In the genomic region with DNA sequence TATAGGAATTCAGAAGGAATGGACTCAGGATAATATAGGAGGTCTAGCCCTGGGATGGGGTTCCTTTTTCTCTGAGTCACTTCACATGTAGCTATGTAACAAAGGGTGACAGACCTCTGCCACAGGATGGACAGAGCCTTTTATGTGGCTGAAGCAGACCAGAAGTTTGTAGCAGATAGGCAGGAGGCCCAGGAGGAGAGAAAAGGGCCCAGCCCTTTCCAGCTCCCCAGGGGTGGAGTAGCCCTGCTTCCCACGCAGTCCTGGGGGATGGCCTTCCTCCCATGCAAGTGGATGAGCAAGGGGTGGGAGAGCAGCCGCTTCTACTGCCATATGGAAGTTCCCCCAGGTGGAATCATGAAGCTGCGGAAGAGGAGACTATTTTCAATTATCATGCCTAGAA, we compare ENCODE assay signal across 23 cellular contexts.
"Had no signal": no experiment of that assay in that cellular context is flagged by ENCODE, and none has a peak within 500 bp of the region (broad histone marks: within the 10 kb centered on the region; RNA-seq: fewer than 3 reads in every experiment).

No MANE protein-coding gene starts in this region.

- H3K4me3 ChIP-seq: lung, neural progenitor cell, prostate gland, right atrium auricular region, sigmoid colon, stomach, thyroid gland, vagina had no signal

- H3K9ac ChIP-seq: neural progenitor cell had no signal

- H3K27ac Mint-ChIP-seq: effector memory CD8-positive, alpha-beta T cell; memory B cell; mesothelial cell of epicardium; nephron; neural progenitor cell; stimulated activated effector memory CD8-positive, alpha-beta T cell treated with anti-CD3 and anti-CD28 coated beads, Interleukin-12 subunit alpha, Interleukin-12 subunit beta, amount 100 ng/mL, for 72 hours had no signal

- H3K27ac ChIP-seq: neural progenitor cell, prostate gland, right atrium auricular region, sigmoid colon, stomach, thyroid gland, vagina had no signal

- H3K36me3 ChIP-seq: neural progenitor cell, prostate gland, right atrium auricular region, vagina had no signal

- H3K27me3 ChIP-seq: neural progenitor cell, right atrium auricular region, sigmoid colon, stomach, thyroid gland, vagina had no signal

- H3K4me2 ChIP-seq: neural progenitor cell had no signal

- H3K4me3 Mint-ChIP-seq: effector memory CD8-positive, alpha-beta T cell; memory B cell; mesothelial cell of epicardium; naive thymus-derived CD4-positive, alpha-beta T cell; nephron; neural progenitor cell; stimulated activated effector memory CD8-positive, alpha-beta T cell treated with anti-CD3 and anti-CD28 coated beads, Interleukin-12 subunit alpha, Interleukin-12 subunit beta, amount 100 ng/mL, for 72 hours had no signal

- H3K27me3 Mint-ChIP-seq: effector memory CD8-positive, alpha-beta T cell; memory B cell; naive thymus-derived CD4-positive, alpha-beta T cell had no signal

- H3K9me3 ChIP-seq: prostate gland, right atrium auricular region, sigmoid colon, stomach, thyroid gland, vagina had no signal

- H3K9me3 Mint-ChIP-seq: effector memory CD8-positive, alpha-beta T cell; memory B cell; mesothelial cell of epicardium; naive thymus-derived CD4-positive, alpha-beta T cell; nephron; neural progenitor cell; stimulated activated effector memory CD8-positive, alpha-beta T cell treated with anti-CD3 and anti-CD28 coated beads, Interleukin-12 subunit alpha, Interleukin-12 subunit beta, amount 100 ng/mL, for 72 hours had no signal

- H3K36me3 Mint-ChIP-seq: memory B cell; naive thymus-derived CD4-positive, alpha-beta T cell; stimulated activated effector memory CD8-positive, alpha-beta T cell treated with anti-CD3 and anti-CD28 coated beads, Interleukin-12 subunit alpha, Interleukin-12 subunit beta, amount 100 ng/mL, for 72 hours had no signal

- FAIRE-seq: endometrium, frontal cortex, keratinocyte had no signal

- H3K4me1 ChIP-seq: neural progenitor cell, prostate gland, right atrium auricular region, stomach, thyroid gland had no signal

- H3K4me1 Mint-ChIP-seq: memory B cell; naive thymus-derived CD4-positive, alpha-beta T cell; neural progenitor cell; stimulated activated effector memory CD8-positive, alpha-beta T cell treated with anti-CD3 and anti-CD28 coated beads, Interleukin-12 subunit alpha, Interleukin-12 subunit beta, amount 100 ng/mL, for 72 hours had no signal

- DNase-seq: cortex of kidney; effector memory CD8-positive, alpha-beta T cell; naive thymus-derived CD4-positive, alpha-beta T cell; sigmoid colon; stimulated activated CD4-positive, alpha-beta T cell treated with anti-CD3 and anti-CD28 coated beads, Interleukin-2, amount 100 ng/mL, for 24 hours; stimulated activated CD4-positive, alpha-beta T cell treated with anti-CD3 and anti-CD28 coated beads, Interleukin-4, amount 100 ng/mL, for 24 hours; stimulated activated naive CD4-positive, alpha-beta T cell treated with Interleukin-2 at 50 U/mL for 16 hours; stomach; thyroid gland; trophoblast cell had no signal

- H2AFZ ChIP-seq: neural progenitor cell had no signal

- ATAC-seq: effector memory CD8-positive, alpha-beta T cell; left lobe of liver; naive thymus-derived CD4-positive, alpha-beta T cell; stimulated activated effector memory CD8-positive, alpha-beta T cell treated with anti-CD3 and anti-CD28 coated beads, Interleukin-12 subunit alpha, Interleukin-12 subunit beta, amount 100 ng/mL, for 72 hours had no signal
